In genomic region chr6:133487174-133487573, GRCh38 we compare ENCODE assay signal across 25 cellular contexts.
"Had no signal": no experiment of that assay in that cellular context is flagged by ENCODE, and none has a peak within 500 bp of the region (broad histone marks: within the 10 kb centered on the region; RNA-seq: fewer than 3 reads in every experiment).

No MANE protein-coding gene starts in this region.

- DNase-seq: islet precursor cell; lower lobe of right lung; mammary epithelial cell; mesenchymal stem cell; naive thymus-derived CD8-positive, alpha-beta T cell; nephron progenitor cell; pancreas; retina; right lobe of liver; stimulated activated CD4-positive, alpha-beta T cell treated with anti-CD3 and anti-CD28 coated beads, Interleukin-1b, Interleukin-23, amount 100 ng/mL, for 48 hours; stimulated activated CD4-positive, alpha-beta T cell treated with anti-CD3 and anti-CD28 coated beads, Interleukin-2, amount 100 ng/mL, for 48 hours; stimulated activated CD4-positive, alpha-beta T cell treated with anti-CD3 and anti-CD28 coated beads, Interleukin-4, amount 100 ng/mL, for 4 hours; stimulated activated CD8-positive, alpha-beta memory T cell treated with anti-CD3 and anti-CD28 coated beads, Interleukin-4, amount 100 ng/mL, for 48 hours; stimulated activated naive B cell treated with anti-CD40 and anti-IgM and Interleukin-4, amounts not matched to agents 10 μg/mL and 1 μg/mL and 100 μg/mL, for 72 hours; stimulated activated naive CD8-positive, alpha-beta T cell treated with anti-CD3 and anti-CD28 coated beads, Interleukin-15, Interleukin-2, amounts not matched to agents 100 U/mL and 50 U/mL, for 24 hours; stomach; testis; thyroid gland; transverse colon; upper lobe of left lung had no signal

- H3K9me3 ChIP-seq: heart left ventricle, lower lobe of right lung, pancreas, prostate gland, right lobe of liver, stomach, testis, thyroid gland, transverse colon, upper lobe of left lung, vagina had no signal

- ATAC-seq: lower lobe of right lung; naive thymus-derived CD8-positive, alpha-beta T cell; pancreas; right lobe of liver; stimulated activated naive B cell treated with anti-CD40 and anti-IgM and Interleukin-4, amounts not matched to agents 10 μg/mL and 1 μg/mL and 100 μg/mL, for 72 hours; stimulated activated naive CD8-positive, alpha-beta T cell treated with anti-CD3 and anti-CD28 coated beads, Interleukin-15, Interleukin-2, amounts not matched to agents 100 U/mL and 50 U/mL, for 24 hours had no signal

- H2AFZ ChIP-seq: neural progenitor cell had no signal

- H3K36me3 ChIP-seq: lower lobe of right lung, neural progenitor cell, pancreas, prostate gland, right lobe of liver, stomach, thyroid gland, transverse colon, upper lobe of left lung, vagina had no signal

- H3K4me3 ChIP-seq: heart left ventricle, lower lobe of right lung, neural progenitor cell, pancreas, prostate gland, right lobe of liver, smooth muscle cell, stomach, testis, thyroid gland, transverse colon, upper lobe of left lung, vagina had no signal

- H3K4me1 ChIP-seq: lower lobe of right lung, neural progenitor cell, pancreas, prostate gland, right lobe of liver, stomach, testis, thyroid gland, transverse colon, upper lobe of left lung, vagina had no signal

- H3K36me3 Mint-ChIP-seq: neural progenitor cell; stimulated activated naive B cell treated with anti-CD40 and anti-IgM and Interleukin-4, amounts not matched to agents 10 μg/mL and 1 μg/mL and 100 μg/mL, for 72 hours had no signal

- H3K27ac ChIP-seq: heart left ventricle, lower lobe of right lung, neural progenitor cell, pancreas, prostate gland, right lobe of liver, stomach, testis, thyroid gland, transverse colon, upper lobe of left lung, vagina had no signal

- H3K4me3 Mint-ChIP-seq: naive thymus-derived CD8-positive, alpha-beta T cell; nephron progenitor cell; neural progenitor cell; stimulated activated naive B cell treated with anti-CD40 and anti-IgM and Interleukin-4, amounts not matched to agents 10 μg/mL and 1 μg/mL and 100 μg/mL, for 72 hours had no signal

- H3K4me1 Mint-ChIP-seq: naive thymus-derived CD8-positive, alpha-beta T cell; nephron progenitor cell; neural progenitor cell; stimulated activated naive B cell treated with anti-CD40 and anti-IgM and Interleukin-4, amounts not matched to agents 10 μg/mL and 1 μg/mL and 100 μg/mL, for 72 hours had no signal

- H3K27me3 ChIP-seq: heart left ventricle, neural progenitor cell, pancreas, right lobe of liver, stomach, testis, thyroid gland, transverse colon, upper lobe of left lung, vagina had no signal

- H3K4me2 ChIP-seq: neural progenitor cell, smooth muscle cell had no signal

- H3K27ac Mint-ChIP-seq: naive thymus-derived CD8-positive, alpha-beta T cell; nephron progenitor cell; neural progenitor cell; stimulated activated naive B cell treated with anti-CD40 and anti-IgM and Interleukin-4, amounts not matched to agents 10 μg/mL and 1 μg/mL and 100 μg/mL, for 72 hours had no signal

- H3K9ac ChIP-seq: neural progenitor cell had no signal
